In the genomic region with DNA sequence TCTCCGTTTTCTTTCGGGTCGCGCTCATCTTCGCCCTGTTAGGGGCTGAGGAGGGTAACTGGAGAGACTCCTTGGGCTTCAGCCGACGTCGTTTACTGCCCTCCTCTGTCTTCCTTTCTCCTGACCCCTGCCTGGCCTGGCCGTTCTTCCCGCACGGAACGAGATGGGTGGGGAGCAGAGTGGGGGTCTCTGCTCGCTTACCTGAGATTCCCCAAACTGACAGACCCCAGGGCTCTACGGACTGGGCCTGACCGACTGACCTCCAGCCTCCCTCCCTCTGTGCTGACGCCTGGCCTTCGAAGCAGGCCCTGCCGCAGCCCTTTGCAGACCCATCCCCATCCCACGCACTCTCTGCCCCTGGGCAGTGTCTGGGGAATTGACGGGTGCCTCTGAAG, we compare ENCODE assay signal across 8 cellular contexts. TPM values are rescaled to one million over a fixed set of nuclear protein-coding genes. Genes with fewer than 3 reads are reported as not detected.
A peak's percentile ranks its signal among the peaks of the same experiment; 100 is the strongest.
DNase-seq lines count a peak whose midpoint lies in the region; ATAC-seq and TF ChIP-seq lines count a peak whose summit lies in the region.

No MANE protein-coding gene starts in this region.

- peaks cover 11% of the 10 kb centered on the region for H3K36me3 ChIP-seq in effector memory CD4-positive, alpha-beta T cell (ENCODE audit: control insufficient read depth, insufficient read depth, low read length)
- H3K36me3 ChIP-seq in muscle layer of colon (ENCODE audit: insufficient read depth, low read length), result peaks cover 8% of the 10 kb centered on the region

- H3K9ac ChIP-seq in muscle layer of colon (ENCODE audit: low read length), result peak overlapping the region; percentile 95

- H3K4me1 ChIP-seq in effector memory CD4-positive, alpha-beta T cell (ENCODE audit: control insufficient read depth, insufficient read depth, low read length, poor library complexity, severe bottlenecking), result peaks cover 9% of the 10 kb centered on the region
- H3K4me1 ChIP-seq in muscle layer of colon (ENCODE audit: insufficient read depth, low read length), result peaks cover 18% of the 10 kb centered on the region

- no peaks in the 10 kb centered on the region for H3K27me3 Mint-ChIP-seq in activated T-cell treated with anti-CD3 and anti-CD28 coated beads, Interleukin-2, amount 50 U/mL, for 4 hours (ENCODE audit: low read depth)

- peaks cover 35% of the 10 kb centered on the region for H3K4me1 Mint-ChIP-seq in activated T-cell treated with anti-CD3 and anti-CD28 coated beads, Interleukin-2, amount 50 U/mL, for 4 hours (ENCODE audit: low read depth)

- peaks cover 20% of the 10 kb centered on the region for H3K36me3 Mint-ChIP-seq in activated T-cell treated with anti-CD3 and anti-CD28 coated beads, Interleukin-2, amount 50 U/mL, for 4 hours (ENCODE audit: insufficient read depth)

- no peak for DNase-seq in activated T-cell treated with anti-CD3 and anti-CD28 coated beads, Interleukin-2, amount 50 U/mL, for 4 hours
- DNase-seq in activated T-cell treated with anti-CD3 and anti-CD28 coated beads for 4 hours (no peak), RWPE1 (ENCODE audit: low spot score) (no peak), KBM-7 (no peak), NCI-H446 (lab: John Stamatoyannopoulos, UW) (no peak), GDM1 (lab: John Stamatoyannopoulos, UW) (no peak)
- no peak for DNase-seq in effector memory CD4-positive, alpha-beta T cell

- no peak for ATAC-seq in activated T-cell treated with anti-CD3 and anti-CD28 coated beads, Interleukin-2, amount 50 U/mL, for 4 hours

- POLR2A ChIA-PET in RWPE1 (lab: Yijun Ruan, JAX; ENCODE audit: low non-redundant PET), result no interaction called here

- H3K27ac ChIP-seq in RWPE1 (peak overlapping the region; percentile 75), muscle layer of colon (ENCODE audit: low read depth, low read length) (peak overlapping the region; percentile 89)
- peak overlapping the region; percentile 79 for H3K27ac ChIP-seq in effector memory CD4-positive, alpha-beta T cell (ENCODE audit: insufficient read depth, low read length, poor library complexity, severe bottlenecking)

- in situ Hi-C loops in KBM-7 (cut with MboI; ENCODE audit: low pct_unique_long_range_greater_than_20kb, low sequenced_read_pairs), result no loop called here

- H3K9me3 ChIP-seq in effector memory CD4-positive, alpha-beta T cell (ENCODE audit: control insufficient read depth, low read length), result peaks cover 4% of the 10 kb centered on the region
- no peaks in the 10 kb centered on the region for H3K9me3 ChIP-seq in muscle layer of colon (ENCODE audit: low read length)

- peaks cover 16% of the 10 kb centered on the region for H3K9me3 Mint-ChIP-seq in activated T-cell treated with anti-CD3 and anti-CD28 coated beads, Interleukin-2, amount 50 U/mL, for 4 hours

- no peak for TF ChIP-seq CTCF in RWPE1 (conservative IDR thresholded peaks at IDR 0.05; ENCODE audit: low read depth)

- H3K4me3 Mint-ChIP-seq in activated T-cell treated with anti-CD3 and anti-CD28 coated beads, Interleukin-2, amount 50 U/mL, for 4 hours, result peak overlapping the region; percentile 97

- H3K4me3 ChIP-seq in effector memory CD4-positive, alpha-beta T cell (ENCODE audit: insufficient read depth, low read depth, low read length, poor library complexity, severe bottlenecking), result peak overlapping the region; percentile 87
- peak overlapping the region; percentile 97 to 98 for H3K4me3 ChIP-seq in muscle layer of colon (ENCODE audit: low read depth in 1 of 2, low read length in 2 of 2)

- no peaks in the 10 kb centered on the region for H3K27me3 ChIP-seq in effector memory CD4-positive, alpha-beta T cell (replicated peaks; ENCODE audit: control insufficient read depth, insufficient read depth, low read length, poor library complexity, severe bottlenecking)
- no peaks in the 10 kb centered on the region for H3K27me3 ChIP-seq in muscle layer of colon (ENCODE audit: control insufficient read depth in 1 of 2, insufficient read depth in 2 of 2, low read length in 2 of 2)

- CTCF ChIA-PET in RWPE1 (lab: Yijun Ruan, JAX), result interaction anchor here (0.6 kb wide), 1 partner anchor 80 kb away, joined by 4 read pairs; no protein-coding TSS in a partner anchor

RNA-seq across cellular contexts. Expression of gene GOLGA5, which starts 0.4 kb away (rescaled TPM):
- total RNA-seq in activated T-cell treated with anti-CD3 and anti-CD28 coated beads, Interleukin-2, amount 50 U/mL, for 4 hours, result 10 to 100 TPM; 12.8 to 16.5 (median 16.4) TPM

RNA-seq across cellular contexts. Expression of gene LGMN, which starts 46.1 kb away (rescaled TPM):
- 1 to 10 TPM; 2.9 to 4.8 (median 3.3) TPM for total RNA-seq in activated T-cell treated with anti-CD3 and anti-CD28 coated beads, Interleukin-2, amount 50 U/mL, for 4 hours
